ENCODE assay signal across 14 cellular contexts in genomic region chr16:322476-323143, GRCh38. TPM values are rescaled to one million over a fixed set of nuclear protein-coding genes. Genes with fewer than 3 reads are reported as not detected.
"Had no signal": no experiment of that assay in that cellular context is flagged by ENCODE, and none has a peak within 500 bp of the region (broad histone marks: within the 10 kb centered on the region; RNA-seq: fewer than 3 reads in every experiment).

No MANE protein-coding gene starts in this region.

- H3K9me3 ChIP-seq: esophagus squamous epithelium, left ventricle myocardium inferior had no signal

- DNase-seq: activated naive CD4-positive, alpha-beta T cell treated with Interleukin-2 at 50 U/mL for 16 hours; aorta; esophagus squamous epithelium; hippocampal formation; left ventricle myocardium inferior; mesendoderm; retina had no signal

- H3K9me3 Mint-ChIP-seq: activated T-helper 1 cell treated with anti-CD3 and anti-CD28 coated beads, Interleukin-12 subunit alpha, Interleukin-12 subunit beta, Interleukin-2, Interleukin-4 antibody, amounts not matched to agents 30 ng/mL and 10 ng/mL and 1 ng/mL, durations not matched to agents 14 hours and 24 hours and 36 hours; stimulated activated effector memory CD8-positive, alpha-beta T cell treated with anti-CD3 and anti-CD28 coated beads, Interleukin-12 subunit alpha, Interleukin-12 subunit beta, amount 100 ng/mL, for 72 hours had no signal

- H3K27ac Mint-ChIP-seq: activated T-helper 1 cell treated with anti-CD3 and anti-CD28 coated beads, Interleukin-12 subunit alpha, Interleukin-12 subunit beta, Interleukin-2, Interleukin-4 antibody, amounts not matched to agents 30 ng/mL and 10 ng/mL and 1 ng/mL, durations not matched to agents 14 hours and 24 hours and 36 hours; stimulated activated effector memory CD8-positive, alpha-beta T cell treated with anti-CD3 and anti-CD28 coated beads, Interleukin-12 subunit alpha, Interleukin-12 subunit beta, amount 100 ng/mL, for 72 hours had no signal

- H3K27ac ChIP-seq: esophagus squamous epithelium, left ventricle myocardium inferior had no signal

- H3K27me3 ChIP-seq: esophagus squamous epithelium had no signal

- H3K4me3 Mint-ChIP-seq: activated T-helper 1 cell treated with anti-CD3 and anti-CD28 coated beads, Interleukin-12 subunit alpha, Interleukin-12 subunit beta, Interleukin-2, Interleukin-4 antibody, amounts not matched to agents 30 ng/mL and 10 ng/mL and 1 ng/mL, durations not matched to agents 14 hours and 24 hours and 36 hours; stimulated activated effector memory CD8-positive, alpha-beta T cell treated with anti-CD3 and anti-CD28 coated beads, Interleukin-12 subunit alpha, Interleukin-12 subunit beta, amount 100 ng/mL, for 72 hours had no signal

- ATAC-seq: activated CD4-positive, CD25-positive, alpha-beta regulatory T cell treated with anti-CD3 and anti-CD28 coated beads, Interleukin-2, amount 50 U/mL, for 24 hours; stimulated activated effector memory CD8-positive, alpha-beta T cell treated with anti-CD3 and anti-CD28 coated beads, Interleukin-12 subunit alpha, Interleukin-12 subunit beta, amount 100 ng/mL, for 72 hours had no signal

- H3K4me3 ChIP-seq: esophagus squamous epithelium, left ventricle myocardium inferior had no signal

RNA-seq across cellular contexts. Expression of gene PDIA2, which starts 39.6 kb away (rescaled TPM):
- total RNA-seq: activated CD8-positive, alpha-beta memory T cell treated with anti-CD3 and anti-CD28 coated beads for 36 hours; activated T-helper 1 cell treated with anti-CD3 and anti-CD28 coated beads, Interleukin-12 subunit alpha, Interleukin-12 subunit beta, Interleukin-2, Interleukin-4 antibody, amounts not matched to agents 30 ng/mL and 10 ng/mL and 1 ng/mL, durations not matched to agents 14 hours and 24 hours and 36 hours; esophagus squamous epithelium; kidney epithelial cell; ureter had no signal

RNA-seq across cellular contexts. Expression of gene ARHGDIG, which starts 42.2 kb away (rescaled TPM):
- total RNA-seq: activated CD8-positive, alpha-beta memory T cell treated with anti-CD3 and anti-CD28 coated beads for 36 hours; activated T-helper 1 cell treated with anti-CD3 and anti-CD28 coated beads, Interleukin-12 subunit alpha, Interleukin-12 subunit beta, Interleukin-2, Interleukin-4 antibody, amounts not matched to agents 30 ng/mL and 10 ng/mL and 1 ng/mL, durations not matched to agents 14 hours and 24 hours and 36 hours; esophagus squamous epithelium; fibroblast of villous mesenchyme; ureter had no signal

RNA-seq across cellular contexts. Expression of gene RGS11, which starts 46.9 kb away (rescaled TPM):
- total RNA-seq: kidney epithelial cell had no signal
